In genomic region chr18:35347991-35348390, GRCh38 we compare ENCODE assay signal across 22 cellular contexts.
"Had no signal": no experiment of that assay in that cellular context is flagged by ENCODE, and none has a peak within 500 bp of the region (broad histone marks: within the 10 kb centered on the region; RNA-seq: fewer than 3 reads in every experiment).

No MANE protein-coding gene starts in this region.

- H3K27me3 Mint-ChIP-seq: activated CD4-positive, alpha-beta memory T cell treated with anti-CD3 and anti-CD28 coated beads for 36 hours; activated CD4-positive, alpha-beta T cell treated with anti-CD3 and anti-CD28 coated beads, Interleukin-2, amount 10 ng/mL, durations not matched to agents 7 days and 5 days; activated naive CD8-positive, alpha-beta T cell; T-helper 17 cell had no signal

- H3K4me3 Mint-ChIP-seq: activated CD4-positive, alpha-beta memory T cell treated with anti-CD3 and anti-CD28 coated beads for 36 hours; activated CD4-positive, alpha-beta T cell treated with anti-CD3 and anti-CD28 coated beads, Interleukin-2, amount 10 ng/mL, durations not matched to agents 7 days and 5 days; activated naive CD4-positive, alpha-beta T cell treated with anti-CD3 and anti-CD28 coated beads for 36 hours; activated naive CD8-positive, alpha-beta T cell; activated T-cell treated with anti-CD3 and anti-CD28 coated beads, Interleukin-2, amount 50 U/mL, for 4 hours; T-helper 17 cell had no signal

- DNase-seq: activated CD4-positive, alpha-beta memory T cell treated with anti-CD3 and anti-CD28 coated beads for 36 hours; activated CD4-positive, alpha-beta T cell treated with anti-CD3 and anti-CD28 coated beads, Interleukin-2, amount 10 ng/mL, durations not matched to agents 7 days and 5 days; activated CD4-positive, CD25-positive, alpha-beta regulatory T cell; activated CD8-positive, alpha-beta memory T cell treated with anti-CD3 and anti-CD28 coated beads for 24 hours; activated effector memory CD4-positive, alpha-beta T cell treated with anti-CD3 and anti-CD28 coated beads, Interleukin-2, amount 50 U/mL, for 16 hours; activated naive CD4-positive, alpha-beta T cell treated with anti-CD3 and anti-CD28 coated beads for 36 hours; activated T-cell treated with anti-CD3 and anti-CD28 coated beads, Interleukin-2, amount 50 U/mL, for 4 hours; brain microvascular endothelial cell; Kasumi-1; KBM-7; MV-4-11; NCI-H1105 treated with DMSO at 0.1 percent for 48 hours; NCI-H146; NCI-H1930; NCI-H345; NCI-H510A; NCI-H526 treated with DMSO at 0.1 percent for 48 hours; SIG-M5; T-helper 17 cell; T1000 had no signal

- H3K27ac Mint-ChIP-seq: activated CD4-positive, alpha-beta memory T cell treated with anti-CD3 and anti-CD28 coated beads for 36 hours; activated CD4-positive, alpha-beta T cell treated with anti-CD3 and anti-CD28 coated beads, Interleukin-2, amount 10 ng/mL, durations not matched to agents 7 days and 5 days; activated naive CD4-positive, alpha-beta T cell treated with anti-CD3 and anti-CD28 coated beads for 36 hours; activated naive CD8-positive, alpha-beta T cell had no signal

- H3K36me3 ChIP-seq: brain microvascular endothelial cell, cardiac muscle cell had no signal

- H3K27me3 ChIP-seq: brain microvascular endothelial cell, cardiac muscle cell had no signal

- H3K27ac ChIP-seq: brain microvascular endothelial cell, cardiac muscle cell had no signal

- H3K4me3 ChIP-seq: cardiac muscle cell had no signal
